Comparison of ENCODE assay signal across 10 cellular contexts in genomic region chr6:152637422-152638047, GRCh38. TPM values are rescaled to one million over a fixed set of nuclear protein-coding genes. Genes with fewer than 3 reads are reported as not detected.
A peak's percentile ranks its signal among the peaks of the same experiment; 100 is the strongest.
DNase-seq lines count a peak whose midpoint lies in the region; ATAC-seq and TF ChIP-seq lines count a peak whose summit lies in the region.
"Had no signal": no experiment of that assay in that cellular context is flagged by ENCODE, and none has a peak within 500 bp of the region (broad histone marks: within the 10 kb centered on the region; RNA-seq: fewer than 3 reads in every experiment).

No MANE protein-coding gene starts in this region.

- no peaks in the 10 kb centered on the region for H3K36me3 ChIP-seq in CD4-positive, CD25-positive, alpha-beta regulatory T cell (ENCODE audit: control insufficient read depth, insufficient read depth, low read length)

- ATAC-seq in CD4-positive, CD25-positive, alpha-beta regulatory T cell (ENCODE audit: low read depth in 2 of 2) = no peak
- ATAC-seq in SK-N-SH treated with all-trans-retinoic acid at 6 μM for 48 hours = peak; percentile 18; the same call in 2 of the 3 replicates
- no peak for ATAC-seq in GM19455 (IDR thresholded peaks at IDR 0.05; ENCODE audit: unreplicated experiment)
- ATAC-seq in HG03432 (IDR thresholded peaks at IDR 0.05; ENCODE audit: unreplicated experiment) = no peak
- ATAC-seq: left colon had no signal

- no peak overlapping the region for H3K27ac ChIP-seq in CD4-positive, CD25-positive, alpha-beta regulatory T cell (ENCODE audit: insufficient read depth, low read length, poor library complexity, severe bottlenecking)

- peaks cover 0 to 1% (median 0%) of the 10 kb centered on the region in 7 donors for H3K9me3 Mint-ChIP-seq in CD4-positive, CD25-positive, alpha-beta regulatory T cell
- no peaks in the 10 kb centered on the region for H3K9me3 Mint-ChIP-seq in osteocyte (ENCODE audit: unreplicated experiment)

- H3K4me3 Mint-ChIP-seq in CD4-positive, CD25-positive, alpha-beta regulatory T cell = peak overlapping the region; percentile 19 to 69 (median 34)
- peak overlapping the region; percentile 79 for H3K4me3 Mint-ChIP-seq in osteocyte (ENCODE audit: unreplicated experiment)

- no peak overlapping the region for H3K4me3 ChIP-seq in CD4-positive, CD25-positive, alpha-beta regulatory T cell (ENCODE audit: low read depth, low read length)
- H3K4me3 ChIP-seq in fibroblast of villous mesenchyme (ENCODE audit: low read depth, low read length) = peak overlapping the region; percentile 53

- H3K4me1 ChIP-seq in CD4-positive, CD25-positive, alpha-beta regulatory T cell (ENCODE audit: control insufficient read depth, insufficient read depth, low read length, poor library complexity, severe bottlenecking) = peaks cover 12% of the 10 kb centered on the region

- H3K36me3 Mint-ChIP-seq in CD4-positive, CD25-positive, alpha-beta regulatory T cell = no peaks in the 10 kb centered on the region
- no peaks in the 10 kb centered on the region for H3K36me3 Mint-ChIP-seq in osteocyte (ENCODE audit: unreplicated experiment)

- no peak overlapping the region for H3K27ac Mint-ChIP-seq in CD4-positive, CD25-positive, alpha-beta regulatory T cell
- H3K27ac Mint-ChIP-seq in osteocyte (ENCODE audit: unreplicated experiment) = no peak overlapping the region

- peaks cover 0 to 28% (median 17%) of the 10 kb centered on the region in 4 donors for H3K4me1 Mint-ChIP-seq in CD4-positive, CD25-positive, alpha-beta regulatory T cell
- H3K4me1 Mint-ChIP-seq in osteocyte (ENCODE audit: unreplicated experiment) = peaks cover 13% of the 10 kb centered on the region

- peaks cover 3% of the 10 kb centered on the region for H3K27me3 ChIP-seq in CD4-positive, CD25-positive, alpha-beta regulatory T cell (ENCODE audit: control insufficient read depth, insufficient read depth, low read length)

- DNase-seq in CD4-positive, CD25-positive, alpha-beta regulatory T cell = no peak
- DNase-seq in fibroblast of villous mesenchyme (ENCODE audit: low read depth) = no peak
- DNase-seq in osteocyte (ENCODE audit: extremely low spot score, unreplicated experiment) = no peak
- no peak for DNase-seq in NCI-H1092 treated with DMSO at 0.1 percent for 48 hours (lab: John Stamatoyannopoulos, UW)
- DNase-seq in NCI-H524 (lab: John Stamatoyannopoulos, UW) = no peak
- DNase-seq: NCI-H2227 treated with DMSO at 0.1 percent for 48 hours had no signal

- TF ChIP-seq CTCF in fibroblast of villous mesenchyme (IDR thresholded peaks at IDR 0.05; ENCODE audit: insufficient read depth, low read depth, low read length) = no peak
- TF ChIP-seq CTCF in osteocyte (IDR thresholded peaks at IDR 0.05) = no peak

- H3K9me3 ChIP-seq in CD4-positive, CD25-positive, alpha-beta regulatory T cell (ENCODE audit: control insufficient read depth in 2 of 2, low read length in 2 of 2) = no peaks in the 10 kb centered on the region

- peaks cover 35% of the 10 kb centered on the region for H3K27me3 Mint-ChIP-seq in CD4-positive, CD25-positive, alpha-beta regulatory T cell
- H3K27me3 Mint-ChIP-seq in osteocyte (ENCODE audit: unreplicated experiment) = peaks cover 27% of the 10 kb centered on the region

TF ChIP-seq in SK-N-SH treated with all-trans-retinoic acid at 6 μM for 48 hours, 23 proteins besides CTCF, POLR2A, EP300 and RAD21 (continues in another document):
- TF ChIP-seq ZFP30 (CRISPR knock-in tag; IDR thresholded peaks at IDR 0.05) = no peak
- TF ChIP-seq BACH2 (CRISPR knock-in tag; IDR thresholded peaks at IDR 0.05; ENCODE audit: borderline replicate concordance) = no peak
- TF ChIP-seq ARNTL (CRISPR knock-in tag; IDR thresholded peaks at IDR 0.05; ENCODE audit: borderline replicate concordance, low read depth) = no peak
- no peak for TF ChIP-seq POU6F1 (CRISPR knock-in tag; IDR thresholded peaks at IDR 0.05; ENCODE audit: borderline replicate concordance, low read depth)
- no peak for TF ChIP-seq ZNF8 (CRISPR knock-in tag; IDR thresholded peaks at IDR 0.05)
- no peak for TF ChIP-seq CSRNP3 (CRISPR knock-in tag; IDR thresholded peaks at IDR 0.05)
- TF ChIP-seq ESRRG (CRISPR knock-in tag; IDR thresholded peaks at IDR 0.05) = no peak
- no peak for TF ChIP-seq ZNF565 (CRISPR knock-in tag; conservative IDR thresholded peaks at IDR 0.05; ENCODE audit: low read depth)
- no peak for TF ChIP-seq GLIS3 (CRISPR knock-in tag; IDR thresholded peaks at IDR 0.05)
- no peak for TF ChIP-seq TOX (CRISPR knock-in tag; IDR thresholded peaks at IDR 0.05; ENCODE audit: borderline replicate concordance)
- no peak for TF ChIP-seq ZC3H10 (CRISPR knock-in tag; IDR thresholded peaks at IDR 0.05)
- TF ChIP-seq, protein P1, sequence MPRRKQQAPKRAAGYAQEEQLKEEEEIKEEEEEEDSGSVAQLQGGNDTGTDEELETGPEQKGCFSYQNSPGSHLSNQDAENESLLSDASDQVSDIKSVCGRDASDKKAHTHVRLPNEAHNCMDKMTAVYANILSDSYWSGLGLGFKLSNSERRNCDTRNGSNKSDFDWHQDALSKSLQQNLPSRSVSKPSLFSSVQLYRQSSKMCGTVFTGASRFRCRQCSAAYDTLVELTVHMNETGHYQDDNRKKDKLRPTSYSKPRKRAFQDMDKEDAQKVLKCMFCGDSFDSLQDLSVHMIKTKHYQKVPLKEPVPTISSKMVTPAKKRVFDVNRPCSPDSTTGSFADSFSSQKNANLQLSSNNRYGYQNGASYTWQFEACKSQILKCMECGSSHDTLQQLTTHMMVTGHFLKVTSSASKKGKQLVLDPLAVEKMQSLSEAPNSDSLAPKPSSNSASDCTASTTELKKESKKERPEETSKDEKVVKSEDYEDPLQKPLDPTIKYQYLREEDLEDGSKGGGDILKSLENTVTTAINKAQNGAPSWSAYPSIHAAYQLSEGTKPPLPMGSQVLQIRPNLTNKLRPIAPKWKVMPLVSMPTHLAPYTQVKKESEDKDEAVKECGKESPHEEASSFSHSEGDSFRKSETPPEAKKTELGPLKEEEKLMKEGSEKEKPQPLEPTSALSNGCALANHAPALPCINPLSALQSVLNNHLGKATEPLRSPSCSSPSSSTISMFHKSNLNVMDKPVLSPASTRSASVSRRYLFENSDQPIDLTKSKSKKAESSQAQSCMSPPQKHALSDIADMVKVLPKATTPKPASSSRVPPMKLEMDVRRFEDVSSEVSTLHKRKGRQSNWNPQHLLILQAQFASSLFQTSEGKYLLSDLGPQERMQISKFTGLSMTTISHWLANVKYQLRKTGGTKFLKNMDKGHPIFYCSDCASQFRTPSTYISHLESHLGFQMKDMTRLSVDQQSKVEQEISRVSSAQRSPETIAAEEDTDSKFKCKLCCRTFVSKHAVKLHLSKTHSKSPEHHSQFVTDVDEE (CRISPR knock-in tag; IDR thresholded peaks at IDR 0.05) = no peak
- TF ChIP-seq PPARA (CRISPR knock-in tag; IDR thresholded peaks at IDR 0.05; ENCODE audit: borderline replicate concordance) = no peak
- TF ChIP-seq ZFP3 (CRISPR knock-in tag; IDR thresholded peaks at IDR 0.05) = no peak
- TF ChIP-seq OSR1 (CRISPR knock-in tag; IDR thresholded peaks at IDR 0.05) = no peak
- TF ChIP-seq TCF4 (CRISPR knock-in tag; IDR thresholded peaks at IDR 0.05; ENCODE audit: borderline replicate concordance) = no peak
- no peak for TF ChIP-seq SNAI2 (CRISPR knock-in tag; IDR thresholded peaks at IDR 0.05)
- no peak for TF ChIP-seq RARB (CRISPR knock-in tag; IDR thresholded peaks at IDR 0.05)
- no peak for TF ChIP-seq PATZ1 (CRISPR knock-in tag; IDR thresholded peaks at IDR 0.05; ENCODE audit: borderline replicate concordance)

RNA-seq across cellular contexts. Expression of gene SYNE1, which starts 0.4 kb away (rescaled TPM):
- total RNA-seq in CD4-positive, CD25-positive, alpha-beta regulatory T cell = 166 TPM
- polyA plus RNA-seq in CD4-positive, CD25-positive, alpha-beta regulatory T cell = 10 to 100 TPM; 48.1 to 66.3 (median 56.6) TPM
- total RNA-seq in fibroblast of villous mesenchyme (101 and 145 TPM in 2 replicates), osteocyte (130 and 142 TPM in 2 replicates)
